32 cellular contexts compared by ENCODE assay signal in genomic region chr3:94314218-94314883, GRCh38.
"Had no signal": no experiment of that assay in that cellular context is flagged by ENCODE, and none has a peak within 500 bp of the region (broad histone marks: within the 10 kb centered on the region; RNA-seq: fewer than 3 reads in every experiment).

No MANE protein-coding gene starts in this region.

- H3K36me3 Mint-ChIP-seq: activated naive CD4-positive, alpha-beta T cell treated with anti-CD3 and anti-CD28 coated beads, Interleukin-2, amount 10 ng/mL, durations not matched to agents 7 days and 5 days; activated naive CD4-positive, alpha-beta T cell treated with anti-CD3 and anti-CD28 coated beads, Interleukin-2, amount 50 U/mL, for 72 hours; activated naive CD8-positive, alpha-beta T cell treated with anti-CD3 and anti-CD28 coated beads, Interleukin-2, amount 10 ng/mL, durations not matched to agents 7 days and 5 days; brain had no signal

- H3K9me3 ChIP-seq: ascending aorta, breast epithelium, heart left ventricle had no signal

- H3K4me3 ChIP-seq: ascending aorta, breast epithelium, cardiac muscle cell, coronary artery, dorsolateral prefrontal cortex, heart left ventricle had no signal

- ATAC-seq: activated CD4-positive, CD25-positive, alpha-beta regulatory T cell treated with anti-CD3 and anti-CD28 coated beads, Interleukin-2, amount 50 U/mL, for 24 hours; activated CD8-positive, alpha-beta T cell treated with anti-CD3 and anti-CD28 coated beads for 36 hours; activated naive CD4-positive, alpha-beta T cell treated with anti-CD3 and anti-CD28 coated beads, Interleukin-2, amount 50 U/mL, for 72 hours; activated T-cell treated with anti-CD3 and anti-CD28 coated beads, Interleukin-2, amount 50 U/mL, for 4 hours; activated T-helper 17 cell treated with anti-CD3 and anti-CD28 coated beads, Interleukin-2, amount 50 U/mL, for 72 hours; esophagus mucosa; heart left ventricle; T-helper 17 cell had no signal

- H3K27me3 Mint-ChIP-seq: activated B cell treated with CpG ODN at 0.5 μM for 24 hours; activated CD8-positive, alpha-beta T cell treated with anti-CD3 and anti-CD28 coated beads for 36 hours; activated naive CD4-positive, alpha-beta T cell treated with anti-CD3 and anti-CD28 coated beads, Interleukin-2, amount 10 ng/mL, durations not matched to agents 7 days and 5 days; activated naive CD8-positive, alpha-beta T cell treated with anti-CD3 and anti-CD28 coated beads, Interleukin-2, amount 10 ng/mL, durations not matched to agents 7 days and 5 days; activated T-helper 17 cell treated with anti-CD3 and anti-CD28 coated beads, Interleukin-2, amount 50 U/mL, for 72 hours; dendritic cell treated with granulocyte-macrophage colony-stimulating factor and Interleukin-4, amounts not matched to agents 40 ng/mL and 50 ng/mL, for 4 days; T-helper 17 cell had no signal

- H3K4me1 ChIP-seq: ascending aorta, breast epithelium, heart left ventricle had no signal

- DNase-seq: activated B cell treated with CpG ODN at 0.5 μM for 24 hours; activated CD4-positive, alpha-beta T cell treated with anti-CD3 and anti-CD28 coated beads for 48 hours; activated CD4-positive, alpha-beta T cell treated with anti-CD3 and anti-CD28 coated beads, Interleukin-2, amount 50 U/mL, for 1 hour; activated CD4-positive, alpha-beta T cell treated with anti-CD3 and anti-CD28 coated beads, Interleukin-2, amount 50 U/mL, for 48 hours; activated CD8-positive, alpha-beta memory T cell treated with anti-CD3 and anti-CD28 coated beads for 24 hours; activated CD8-positive, alpha-beta T cell treated with anti-CD3 and anti-CD28 coated beads for 36 hours; activated effector memory CD4-positive, alpha-beta T cell treated with anti-CD3 and anti-CD28 coated beads, Interleukin-2, amount 50 U/mL, for 16 hours; activated naive CD4-positive, alpha-beta T cell treated with anti-CD3 and anti-CD28 coated beads, Interleukin-2, amount 10 ng/mL, durations not matched to agents 7 days and 5 days; activated naive CD8-positive, alpha-beta T cell treated with anti-CD3 and anti-CD28 coated beads, Interleukin-2, amount 10 ng/mL, durations not matched to agents 7 days and 5 days; activated T-cell treated with anti-CD3 and anti-CD28 coated beads, Interleukin-2, amount 50 U/mL, for 4 hours; central memory CD4-positive, alpha-beta T cell; cerebellar nuclear complex; dorsolateral prefrontal cortex; effector memory CD4-positive, alpha-beta T cell; endodermal cell; foreskin fibroblast; heart left ventricle; T-helper 1 cell; T-helper 17 cell; T1000; WERI-Rb-1 had no signal

- H3K27ac ChIP-seq: ascending aorta, breast epithelium, cardiac muscle cell, coronary artery, dorsolateral prefrontal cortex, heart left ventricle, WERI-Rb-1 had no signal

- H3K4me3 Mint-ChIP-seq: activated B cell treated with CpG ODN at 0.5 μM for 24 hours; activated CD8-positive, alpha-beta T cell treated with anti-CD3 and anti-CD28 coated beads for 36 hours; activated naive CD4-positive, alpha-beta T cell treated with anti-CD3 and anti-CD28 coated beads, Interleukin-2, amount 10 ng/mL, durations not matched to agents 7 days and 5 days; activated naive CD8-positive, alpha-beta T cell treated with anti-CD3 and anti-CD28 coated beads, Interleukin-2, amount 10 ng/mL, durations not matched to agents 7 days and 5 days; activated T-cell treated with anti-CD3 and anti-CD28 coated beads, Interleukin-2, amount 50 U/mL, for 4 hours; activated T-helper 17 cell treated with anti-CD3 and anti-CD28 coated beads, Interleukin-2, amount 50 U/mL, for 72 hours; brain; dendritic cell treated with granulocyte-macrophage colony-stimulating factor and Interleukin-4, amounts not matched to agents 40 ng/mL and 50 ng/mL, for 4 days; endodermal cell; T-helper 17 cell; T-helper 2 cell treated with Interferon-gamma antibody and Interleukin-4, amounts not matched to agents 5 μg/mL and 100 μg/mL, for 36 hours had no signal

- H3K27ac Mint-ChIP-seq: activated B cell treated with CpG ODN at 0.5 μM for 24 hours; activated CD8-positive, alpha-beta T cell treated with anti-CD3 and anti-CD28 coated beads for 36 hours; activated naive CD4-positive, alpha-beta T cell treated with anti-CD3 and anti-CD28 coated beads, Interleukin-2, amount 10 ng/mL, durations not matched to agents 7 days and 5 days; activated naive CD4-positive, alpha-beta T cell treated with anti-CD3 and anti-CD28 coated beads, Interleukin-2, amount 50 U/mL, for 72 hours; activated naive CD8-positive, alpha-beta T cell treated with anti-CD3 and anti-CD28 coated beads, Interleukin-2, amount 10 ng/mL, durations not matched to agents 7 days and 5 days; activated T-helper 17 cell treated with anti-CD3 and anti-CD28 coated beads, Interleukin-2, amount 50 U/mL, for 72 hours; brain; dendritic cell treated with granulocyte-macrophage colony-stimulating factor and Interleukin-4, amounts not matched to agents 40 ng/mL and 50 ng/mL, for 4 days; endodermal cell; T-helper 17 cell; T-helper 2 cell treated with Interferon-gamma antibody and Interleukin-4, amounts not matched to agents 5 μg/mL and 100 μg/mL, for 36 hours had no signal

- H3K9me3 Mint-ChIP-seq: activated B cell treated with CpG ODN at 0.5 μM for 24 hours; activated CD8-positive, alpha-beta T cell treated with anti-CD3 and anti-CD28 coated beads for 36 hours; activated naive CD4-positive, alpha-beta T cell treated with anti-CD3 and anti-CD28 coated beads, Interleukin-2, amount 10 ng/mL, durations not matched to agents 7 days and 5 days; activated naive CD8-positive, alpha-beta T cell treated with anti-CD3 and anti-CD28 coated beads, Interleukin-2, amount 10 ng/mL, durations not matched to agents 7 days and 5 days; dendritic cell treated with granulocyte-macrophage colony-stimulating factor and Interleukin-4, amounts not matched to agents 40 ng/mL and 50 ng/mL, for 4 days; endodermal cell; T-helper 2 cell treated with Interferon-gamma antibody and Interleukin-4, amounts not matched to agents 5 μg/mL and 100 μg/mL, for 36 hours had no signal

- H3K4me1 Mint-ChIP-seq: activated B cell treated with CpG ODN at 0.5 μM for 24 hours; activated naive CD4-positive, alpha-beta T cell treated with anti-CD3 and anti-CD28 coated beads, Interleukin-2, amount 10 ng/mL, durations not matched to agents 7 days and 5 days; activated naive CD8-positive, alpha-beta T cell treated with anti-CD3 and anti-CD28 coated beads, Interleukin-2, amount 10 ng/mL, durations not matched to agents 7 days and 5 days; activated T-helper 17 cell treated with anti-CD3 and anti-CD28 coated beads, Interleukin-2, amount 50 U/mL, for 72 hours; T-helper 17 cell had no signal

- H3K36me3 ChIP-seq: ascending aorta, breast epithelium, cardiac muscle cell, heart left ventricle, WERI-Rb-1 had no signal

- H3K27me3 ChIP-seq: ascending aorta, breast epithelium, cardiac muscle cell, heart left ventricle had no signal
